ENCODE assay signal across 27 cellular contexts in the genomic region with DNA sequence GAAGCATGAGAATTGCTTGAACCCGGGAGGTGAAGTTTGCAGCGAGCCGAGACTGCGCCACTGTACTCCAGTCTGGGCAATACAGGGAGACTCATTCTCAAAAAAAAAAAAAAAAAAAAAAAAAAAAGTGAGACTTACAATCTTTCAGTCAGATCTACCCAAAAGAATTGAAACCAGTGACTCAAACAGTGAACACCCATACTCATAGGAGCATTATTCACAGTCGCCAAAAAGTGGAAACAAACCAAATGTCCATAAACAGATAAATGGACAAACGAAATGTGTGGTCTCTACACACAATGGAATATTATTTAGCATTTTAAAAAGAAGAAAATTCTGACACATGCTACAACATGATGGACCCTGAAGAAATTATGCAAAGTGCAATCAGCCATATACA. TPM values are rescaled to one million over a fixed set of nuclear protein-coding genes. Genes with fewer than 3 reads are reported as not detected.
DNase-seq lines count a peak whose midpoint lies in the region; ATAC-seq and TF ChIP-seq lines count a peak whose summit lies in the region.
"Had no signal": no experiment of that assay in that cellular context is flagged by ENCODE, and none has a peak within 500 bp of the region (broad histone marks: within the 10 kb centered on the region; RNA-seq: fewer than 3 reads in every experiment).

No MANE protein-coding gene starts in this region.

- H3K9me3 ChIP-seq in Caco-2 = no peaks in the 10 kb centered on the region
- H3K9me3 ChIP-seq: lower lobe of right lung had no signal

- H3K9me3 Mint-ChIP-seq in Caco-2 (ENCODE audit: unreplicated experiment) = no peaks in the 10 kb centered on the region
- H3K9me3 Mint-ChIP-seq: natural killer cell treated with Interleukin-12 subunit alpha and Interleukin-12 subunit beta and Interleukin-15 and Interleukin-18, amount 100 ng/mL, for 72 hours had no signal

- no peaks in the 10 kb centered on the region for H3K27me3 ChIP-seq in Caco-2 (replicated peaks; ENCODE audit: control insufficient read depth, insufficient read depth, low read length)

- peak; percentile 70 for ATAC-seq in GM18867 (IDR thresholded peaks at IDR 0.05; ENCODE audit: unreplicated experiment)
- peak; percentile 65 for ATAC-seq in GM21529 (IDR thresholded peaks at IDR 0.05; ENCODE audit: unreplicated experiment)
- ATAC-seq in HG03378 (IDR thresholded peaks at IDR 0.05; ENCODE audit: unreplicated experiment) = peak; percentile 56
- ATAC-seq: lower lobe of right lung; natural killer cell treated with Interleukin-12 subunit alpha and Interleukin-12 subunit beta and Interleukin-15 and Interleukin-18, amount 100 ng/mL, for 72 hours; Right ventricle myocardium inferior had no signal

- intact Hi-C loops in posterior cingulate gyrus (cut with DNase I) (no loop called here), Caco-2 (cut with micrococcal nuclease; ENCODE audit: unreplicated experiment) (loop anchor here (10.0 kb wide), 1 partner anchor 108 kb away; a partner anchor contains a TSS)

- CTCF ChIA-PET in Caco-2 (lab: Charles Lee) = no interaction called here

- no peak overlapping the region for H3K4me3 Mint-ChIP-seq in Caco-2 (ENCODE audit: unreplicated experiment)
- H3K4me3 Mint-ChIP-seq: B cell; natural killer cell treated with Interleukin-12 subunit alpha and Interleukin-12 subunit beta and Interleukin-15 and Interleukin-18, amount 100 ng/mL, for 72 hours; stimulated activated naive B cell treated with anti-CD40 and anti-IgM and Interleukin-4, amounts not matched to agents 10 μg/mL and 1 μg/mL and 100 μg/mL, for 72 hours had no signal

- no peaks in the 10 kb centered on the region for H3K4me1 ChIP-seq in Caco-2
- H3K4me1 ChIP-seq: lower lobe of right lung had no signal

- no peak overlapping the region for H3K27ac Mint-ChIP-seq in Caco-2 (ENCODE audit: unreplicated experiment)
- H3K27ac Mint-ChIP-seq: B cell; IgD-negative memory B cell; natural killer cell treated with Interleukin-12 subunit alpha and Interleukin-12 subunit beta and Interleukin-15 and Interleukin-18, amount 100 ng/mL, for 72 hours; stimulated activated naive B cell treated with anti-CD40 and anti-IgM and Interleukin-4, amounts not matched to agents 10 μg/mL and 1 μg/mL and 100 μg/mL, for 72 hours had no signal

- no peaks in the 10 kb centered on the region for H3K36me3 Mint-ChIP-seq in Caco-2 (ENCODE audit: insufficient read depth, unreplicated experiment)
- H3K36me3 Mint-ChIP-seq: IgD-negative memory B cell; natural killer cell treated with Interleukin-12 subunit alpha and Interleukin-12 subunit beta and Interleukin-15 and Interleukin-18, amount 100 ng/mL, for 72 hours; stimulated activated naive B cell treated with anti-CD40 and anti-IgM and Interleukin-4, amounts not matched to agents 10 μg/mL and 1 μg/mL and 100 μg/mL, for 72 hours had no signal

- POLR2A ChIA-PET in Caco-2 (lab: Charles Lee) = no interaction called here

- no peaks in the 10 kb centered on the region for H3K4me1 Mint-ChIP-seq in Caco-2 (ENCODE audit: low read depth, unreplicated experiment)
- H3K4me1 Mint-ChIP-seq: B cell had no signal

- H3K27me3 Mint-ChIP-seq in Caco-2 (ENCODE audit: insufficient read depth, unreplicated experiment) = peaks cover 4% of the 10 kb centered on the region

- H3K4me3 ChIP-seq in GM12864 (ENCODE audit: low read depth, low read length) (no peak overlapping the region), Caco-2 (ENCODE audit: low read depth, low read length) (no peak overlapping the region)
- H3K4me3 ChIP-seq: lower lobe of right lung had no signal

- DNase-seq in GM12864 (ENCODE audit: low read depth) = peak; percentile 65
- DNase-seq in posterior cingulate gyrus = no peak
- no peak for DNase-seq in ureter (ENCODE audit: low spot score)
- no peak for DNase-seq in activated T-cell treated with anti-CD3 and anti-CD28 coated beads, Interleukin-2, amount 50 U/mL, for 1 hour
- DNase-seq in Caco-2 = no peak
- DNase-seq: activated CD4-positive, alpha-beta T cell treated with anti-CD3 and anti-CD28 coated beads, Interleukin-2, amount 50 U/mL, for 48 hours; activated effector memory CD4-positive, alpha-beta T cell treated with anti-CD3 and anti-CD28 coated beads, Interleukin-2, amount 50 U/mL, for 16 hours; effector CD4-positive, alpha-beta T cell; GDM1; GOT3; kidney glomerular epithelial cell; lower lobe of right lung; NCI-H1105; NCI-H2029; NCI-H82; stimulated activated naive B cell treated with anti-CD40 and anti-IgM and Interleukin-4, amounts not matched to agents 10 μg/mL and 1 μg/mL and 100 μg/mL, for 72 hours had no signal

- H3K36me3 ChIP-seq in Caco-2 (ENCODE audit: control insufficient read depth, insufficient read depth, low read length) = no peaks in the 10 kb centered on the region
- H3K36me3 ChIP-seq: lower lobe of right lung had no signal

- no peak for TF ChIP-seq CTCF in GM12864 (IDR thresholded peaks at IDR 0.05; ENCODE audit: low read depth, low read length, missing control alignments)
- no peak for TF ChIP-seq CTCF in Caco-2 (IDR thresholded peaks at IDR 0.05; ENCODE audit: insufficient read depth in 1 of 2, low read depth in 1 of 2, low read length in 1 of 2, severe bottlenecking in 1 of 2, unreplicated experiment in 1 of 2)

- no TSS peak for BruUV-seq in Caco-2 (replicated peaks; lab: Mats Ljungman, UMichigan)

RNA-seq across cellular contexts. Expression of a gene that starts 9.1 kb away (rescaled TPM):
- total RNA-seq in ureter (55.8 TPM), Caco-2 (2022) (not detected in 2 replicates)
- total RNA-seq: B cell; M059J; mononuclear cell; natural killer cell treated with Interleukin-12 subunit alpha and Interleukin-12 subunit beta and Interleukin-15 and Interleukin-18, amount 100 ng/mL, for 72 hours; osteocyte; temporal lobe had no signal

Comparison
In these comparisons a context has a peak if more than half of its experiments do, and no peak if none do; other contexts are left out.
1. RNA of a gene that starts 9.1 kb away (total RNA-seq): 55.8 TPM in ureter (single experiment); not detected in Caco-2; every median in the first group is over 10 times any median in the second.
2. Peak in every context shown above with its lines, with median percentiles within 50 percentile points of each other: ATAC-seq.